8 cellular contexts compared by ENCODE assay signal in the genomic region with DNA sequence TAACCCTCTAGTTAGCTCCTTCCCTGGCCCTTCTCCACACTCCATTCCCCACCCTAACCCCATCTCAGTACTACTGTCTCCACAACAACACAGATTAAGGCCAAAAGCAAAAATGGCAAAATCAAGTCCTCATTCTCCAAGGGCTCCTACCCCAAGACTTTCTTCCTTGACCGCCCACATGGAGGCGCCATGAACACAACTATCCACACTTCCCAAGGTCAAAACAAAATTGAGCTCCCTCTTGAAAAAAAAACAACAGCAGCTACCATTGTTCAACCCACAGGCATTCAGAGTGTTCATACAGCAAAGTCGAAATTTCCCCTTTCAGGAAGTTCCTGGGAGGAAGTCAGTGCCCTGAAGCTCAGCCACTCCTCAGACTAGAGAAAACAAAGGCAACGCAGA. TPM values are rescaled to one million over a fixed set of nuclear protein-coding genes. Genes with fewer than 3 reads are reported as not detected.
A peak's percentile ranks its signal among the peaks of the same experiment; 100 is the strongest.
DNase-seq lines count a peak whose midpoint lies in the region; ATAC-seq and TF ChIP-seq lines count a peak whose summit lies in the region.

No MANE protein-coding gene starts in this region.

- no CpG with 5 or more reads among the region's 4 CpGs for WGBS in trophoblast cell (ENCODE audit: extremely low coverage, insufficient coverage, insufficient read length)

- H3K79me2 ChIP-seq in trophoblast cell (ENCODE audit: control insufficient read depth, insufficient read depth, low read length, poor library complexity) = peaks cover 2% of the 10 kb centered on the region

- peak overlapping the region; percentile 47 for H3K4ac ChIP-seq in trophoblast cell (ENCODE audit: low read depth, low read length)

- no peak overlapping the region for H2BK5ac ChIP-seq in trophoblast cell (ENCODE audit: low read depth, low read length, poor library complexity)

- H3K4me3 ChIP-seq in Panc1 (ENCODE audit: low read depth in 2 of 2, low read length in 2 of 2) = no peak overlapping the region
- no peak overlapping the region for H3K4me3 ChIP-seq in trophoblast cell (ENCODE audit: low read depth, low read length)

- peak overlapping the region; percentile 2 for H3K4me3 Mint-ChIP-seq in activated naive CD4-positive, alpha-beta T cell treated with anti-CD3 and anti-CD28 coated beads, Interleukin-2, amount 50 U/mL, for 24 hours

- no peaks in the 10 kb centered on the region for H3K9me3 Mint-ChIP-seq in activated naive CD4-positive, alpha-beta T cell treated with anti-CD3 and anti-CD28 coated beads, Interleukin-2, amount 50 U/mL, for 24 hours

- peak; percentile 23 for DNase-seq in 8988T
- peak; percentile 15 for DNase-seq in Panc1 (ENCODE audit: low read depth, low spot score)
- DNase-seq in glomerular visceral epithelial cell (ENCODE audit: extremely low spot score) = peak; percentile 77
- DNase-seq in trophoblast cell = peak; percentile 13 to 60
- DNase-seq in NCI-H2029 treated with DMSO at 0.1 percent for 48 hours (lab: John Stamatoyannopoulos, UW) = no peak

- in situ Hi-C loops in Panc1 (cut with HindIII; ENCODE audit: low pct_unique_long_range_greater_than_20kb, low sequenced_read_pairs) = no loop called here

- no peak overlapping the region for H2BK12ac ChIP-seq in trophoblast cell (ENCODE audit: low read length)

- H3K23ac ChIP-seq in trophoblast cell (ENCODE audit: low read length) = no peak overlapping the region

- no peak overlapping the region for H4K12ac ChIP-seq in trophoblast cell (ENCODE audit: low read depth, low read length)

- no peaks in the 10 kb centered on the region; the same call in 1 of the 2 replicates for H3K4me1 ChIP-seq in Panc1 (ENCODE audit: control insufficient read depth, insufficient read depth, low read length)
- H3K4me1 ChIP-seq in trophoblast cell (ENCODE audit: control insufficient read depth in 1 of 2, insufficient read depth in 2 of 2, low read length in 2 of 2) = peaks cover 9 to 10% of the 10 kb centered on the region in 2 experiments

- H3K27me3 ChIP-seq in Panc1 (ENCODE audit: control insufficient read depth, insufficient read depth, low read length) (no peaks in the 10 kb centered on the region), trophoblast cell (ENCODE audit: insufficient read depth, low read length) (no peaks in the 10 kb centered on the region)

- ATAC-seq in Panc1 (peak; percentile 69; the same call in 1 of the 2 replicates), GM21423 (IDR thresholded peaks at IDR 0.05; ENCODE audit: unreplicated experiment) (no peak)

- H3K4me2 ChIP-seq in trophoblast cell (ENCODE audit: low read length) = no peak overlapping the region

- H3K27ac ChIP-seq in Panc1 (ENCODE audit: low read length) (no peak overlapping the region), trophoblast cell (ENCODE audit: low read depth, low read length) (peak overlapping the region; percentile 40)

- H2AK5ac ChIP-seq in trophoblast cell (ENCODE audit: low read length) = no peak overlapping the region

- no peaks in the 10 kb centered on the region for H3K36me3 Mint-ChIP-seq in activated naive CD4-positive, alpha-beta T cell treated with anti-CD3 and anti-CD28 coated beads, Interleukin-2, amount 50 U/mL, for 24 hours

- no peak overlapping the region for H3K14ac ChIP-seq in trophoblast cell (ENCODE audit: low read length)

- H3K27ac Mint-ChIP-seq in activated naive CD4-positive, alpha-beta T cell treated with anti-CD3 and anti-CD28 coated beads, Interleukin-2, amount 50 U/mL, for 24 hours = peak overlapping the region; percentile 48

- H2AFZ ChIP-seq in trophoblast cell (ENCODE audit: insufficient read depth, low read length, poor library complexity) = no peak overlapping the region

- H3K9me3 ChIP-seq in Panc1 (ENCODE audit: control insufficient read depth, insufficient read depth, low read depth, low read length) = no peaks in the 10 kb centered on the region
- H3K9me3 ChIP-seq in trophoblast cell (ENCODE audit: insufficient read depth, low read depth, low read length) = no peaks in the 10 kb centered on the region

- POLR2A ChIA-PET in Panc1 (lab: Charles Lee) = no interaction called here

- H3K18ac ChIP-seq in trophoblast cell (ENCODE audit: low read length) = no peak overlapping the region

- no peak overlapping the region for H2BK120ac ChIP-seq in trophoblast cell (ENCODE audit: insufficient read depth, low read length, poor library complexity)

- no peaks in the 10 kb centered on the region for H3K27me3 Mint-ChIP-seq in activated naive CD4-positive, alpha-beta T cell treated with anti-CD3 and anti-CD28 coated beads, Interleukin-2, amount 50 U/mL, for 24 hours

- H3K4me1 Mint-ChIP-seq in activated naive CD4-positive, alpha-beta T cell treated with anti-CD3 and anti-CD28 coated beads, Interleukin-2, amount 50 U/mL, for 24 hours = peaks cover 61% of the 10 kb centered on the region

- no peaks in the 10 kb centered on the region for H3K36me3 ChIP-seq in Panc1 (ENCODE audit: control insufficient read depth, insufficient read depth, low read length)
- H3K36me3 ChIP-seq in trophoblast cell (ENCODE audit: control insufficient read depth in 1 of 2, insufficient read depth in 2 of 2, low read length in 2 of 2) = peaks cover 0 to 2% of the 10 kb centered on the region in 2 experiments

- BruUV-seq in Panc1 (replicated peaks; lab: Mats Ljungman, UMichigan) = no TSS peak

- peak; percentile 49 for TF ChIP-seq CTCF in GM12873 (IDR thresholded peaks at IDR 0.05; ENCODE audit: insufficient read depth, low read depth, low read length, missing control alignments)
- TF ChIP-seq CTCF in Panc1 (IDR thresholded peaks at IDR 0.05) = peak; percentile 65

- H3K9ac ChIP-seq in trophoblast cell (ENCODE audit: low read length) = no peak overlapping the region

- peaks cover 2% of the 10 kb centered on the region for H3K79me1 ChIP-seq in trophoblast cell (ENCODE audit: low read length)

- CTCF ChIA-PET in Panc1 (lab: Charles Lee) = interaction anchor here (0.7 kb wide), 2 partner anchors 58 to 199 kb away, joined by 3 to 4 read pairs; no protein-coding TSS in a partner anchor

- intact Hi-C loops in Panc1 (cut with micrococcal nuclease; ENCODE audit: unreplicated experiment) = loop anchor here (5.0 kb wide), 1 partner anchor 60 kb away; no protein-coding TSS in a partner anchor

- H4K91ac ChIP-seq in trophoblast cell (ENCODE audit: low read depth, low read length) = no peak overlapping the region

- no peak overlapping the region for H4K8ac ChIP-seq in trophoblast cell (ENCODE audit: low read depth, low read length)

RNA-seq across cellular contexts. Expression of a gene that starts 54.4 kb away (rescaled TPM):
- total RNA-seq in Panc1 (2021; ENCODE audit: unreplicated experiment) = 34.5 TPM
- polyA plus RNA-seq in Panc1 (2012; ENCODE audit: insufficient read length) = 13.1 TPM
- 39.2 and 40.9 TPM in 2 replicates for polyA plus RNA-seq in trophoblast cell (2013)
